27 cellular contexts compared by ENCODE assay signal in the genomic region with DNA sequence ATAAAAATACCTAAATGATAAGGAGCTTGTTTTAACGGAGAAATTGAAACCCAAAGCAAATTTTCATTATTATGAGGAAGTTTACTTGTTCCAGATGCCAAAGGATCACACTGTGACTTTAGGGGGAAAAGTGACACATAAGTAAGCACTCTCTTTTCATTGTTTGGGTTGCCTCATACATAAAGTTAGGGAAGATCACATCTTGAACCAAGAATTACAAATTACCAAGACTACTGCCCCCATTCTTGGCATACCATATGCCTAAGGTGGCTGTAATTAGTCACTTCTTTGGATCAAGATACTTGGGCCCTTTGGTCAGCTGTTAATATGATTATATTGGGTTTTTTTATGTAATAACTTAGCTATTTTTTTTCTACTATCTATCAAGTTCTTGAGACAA.
DNase-seq lines count a peak whose midpoint lies in the region; ATAC-seq, FAIRE-seq and TF ChIP-seq lines count a peak whose summit lies in the region.
"Had no signal": no experiment of that assay in that cellular context is flagged by ENCODE, and none has a peak within 500 bp of the region (broad histone marks: within the 10 kb centered on the region; RNA-seq: fewer than 3 reads in every experiment).

No MANE protein-coding gene starts in this region.

- H3K4me3 ChIP-seq in BJ (ENCODE audit: low read depth, low read length) (no peak overlapping the region), endothelial cell of umbilical vein (replicated peaks in 1 of 3; ENCODE audit: insufficient read depth in 1 of 3, low read depth in 1 of 3, low read length in 3 of 3) (no peak overlapping the region), mesendoderm (ENCODE audit: low read length) (no peak overlapping the region)
- H3K4me3 ChIP-seq: left ventricle myocardium inferior, neural progenitor cell, spleen, stomach had no signal

- H3K79me2 ChIP-seq in endothelial cell of umbilical vein (ENCODE audit: control insufficient read depth, insufficient read depth, low read length) (no peaks in the 10 kb centered on the region), mesendoderm (ENCODE audit: control insufficient read depth, insufficient read depth, low read length) (no peaks in the 10 kb centered on the region)

- ATAC-seq in T-helper 17 cell (no peak), HG02885 (IDR thresholded peaks at IDR 0.05; ENCODE audit: poor library complexity, unreplicated experiment) (no peak)

- peak overlapping the region; percentile 40 for H2AFZ ChIP-seq in endothelial cell of umbilical vein (ENCODE audit: low read depth, low read length)
- H2AFZ ChIP-seq: neural progenitor cell had no signal

- H2AK5ac ChIP-seq in mesendoderm (ENCODE audit: low read length): no peak overlapping the region

- H3K27ac Mint-ChIP-seq in nephron progenitor cell: no peak overlapping the region
- H3K27ac Mint-ChIP-seq in T-helper 17 cell: no peak overlapping the region
- H3K27ac Mint-ChIP-seq: activated naive CD8-positive, alpha-beta T cell treated with anti-CD3 and anti-CD28 coated beads, Interleukin-2, amount 10 ng/mL, durations not matched to agents 7 days and 5 days; B cell; neural progenitor cell had no signal

- H3K9ac ChIP-seq in endothelial cell of umbilical vein (replicated peaks; ENCODE audit: extremely low read depth, insufficient read depth, low read length) (no peak overlapping the region), mesendoderm (ENCODE audit: low read length) (no peak overlapping the region)
- H3K9ac ChIP-seq: neural progenitor cell had no signal

- H3K36me3 ChIP-seq in BJ (ENCODE audit: control insufficient read depth, insufficient read depth, low read length): no peaks in the 10 kb centered on the region
- no peaks in the 10 kb centered on the region for H3K36me3 ChIP-seq in endothelial cell of umbilical vein (ENCODE audit: control insufficient read depth in 2 of 2, extremely low read depth in 1 of 2, insufficient read depth in 2 of 2, low read length in 2 of 2)
- H3K36me3 ChIP-seq in mesendoderm (ENCODE audit: control insufficient read depth, insufficient read depth, low read length): no peaks in the 10 kb centered on the region
- H3K36me3 ChIP-seq: brain microvascular endothelial cell, left ventricle myocardium inferior, neural progenitor cell, spleen, stomach had no signal

- no peaks in the 10 kb centered on the region for H3K9me3 ChIP-seq in endothelial cell of umbilical vein (replicated peaks; ENCODE audit: control insufficient read depth, insufficient read depth, low read length)
- no peaks in the 10 kb centered on the region for H3K9me3 ChIP-seq in T-helper 17 cell (ENCODE audit: control insufficient read depth, low read length, poor library complexity, severe bottlenecking)
- H3K9me3 ChIP-seq: left ventricle myocardium inferior, spleen, stomach had no signal

- no peaks in the 10 kb centered on the region for H3K9me3 Mint-ChIP-seq in nephron progenitor cell
- H3K9me3 Mint-ChIP-seq: activated naive CD8-positive, alpha-beta T cell treated with anti-CD3 and anti-CD28 coated beads, Interleukin-2, amount 10 ng/mL, durations not matched to agents 7 days and 5 days; neural progenitor cell had no signal

- intact Hi-C loops in endothelial cell of umbilical vein (cut with micrococcal nuclease): no loop called here

- H3K36me3 Mint-ChIP-seq in nephron progenitor cell (ENCODE audit: low read depth) (no peaks in the 10 kb centered on the region), T-helper 17 cell (ENCODE audit: low read depth) (no peaks in the 10 kb centered on the region)
- H3K36me3 Mint-ChIP-seq: activated naive CD8-positive, alpha-beta T cell treated with anti-CD3 and anti-CD28 coated beads, Interleukin-2, amount 10 ng/mL, durations not matched to agents 7 days and 5 days; neural progenitor cell had no signal

- H3K9me1 ChIP-seq in endothelial cell of umbilical vein (replicated peaks; ENCODE audit: control insufficient read depth, extremely low read depth, insufficient read depth, low read length): no peaks in the 10 kb centered on the region

- H3K56ac ChIP-seq in mesendoderm (ENCODE audit: low read length): no peak overlapping the region

- BruUV-seq in endothelial cell of umbilical vein (replicated peaks; lab: Mats Ljungman, UMichigan): no TSS peak

- H4K20me1 ChIP-seq in endothelial cell of umbilical vein (replicated peaks; ENCODE audit: control insufficient read depth, extremely low read depth, insufficient read depth, low read length): no peaks in the 10 kb centered on the region

- H3K27me3 ChIP-seq in BJ (ENCODE audit: control insufficient read depth, insufficient read depth, low read length): no peaks in the 10 kb centered on the region
- no peaks in the 10 kb centered on the region for H3K27me3 ChIP-seq in endothelial cell of umbilical vein (ENCODE audit: control insufficient read depth in 2 of 2, insufficient read depth in 2 of 2, low read length in 2 of 2)
- no peaks in the 10 kb centered on the region for H3K27me3 ChIP-seq in mesendoderm (ENCODE audit: insufficient read depth, low read length, poor library complexity)
- H3K27me3 ChIP-seq: brain microvascular endothelial cell, neural progenitor cell, spleen, stomach had no signal

- H2BK120ac ChIP-seq in mesendoderm (ENCODE audit: low read depth, low read length): no peak overlapping the region

- H3K4me3 Mint-ChIP-seq in nephron progenitor cell: no peak overlapping the region
- no peak overlapping the region for H3K4me3 Mint-ChIP-seq in T-helper 17 cell
- H3K4me3 Mint-ChIP-seq: activated naive CD8-positive, alpha-beta T cell treated with anti-CD3 and anti-CD28 coated beads, Interleukin-2, amount 10 ng/mL, durations not matched to agents 7 days and 5 days; B cell; neural progenitor cell had no signal

- H3K79me1 ChIP-seq in mesendoderm (ENCODE audit: low read length): no peaks in the 10 kb centered on the region

- H3K4me1 Mint-ChIP-seq in nephron progenitor cell: peaks cover 13% of the 10 kb centered on the region
- no peaks in the 10 kb centered on the region for H3K4me1 Mint-ChIP-seq in T-helper 17 cell
- H3K4me1 Mint-ChIP-seq: activated naive CD8-positive, alpha-beta T cell treated with anti-CD3 and anti-CD28 coated beads, Interleukin-2, amount 10 ng/mL, durations not matched to agents 7 days and 5 days; B cell had no signal

- no peak overlapping the region for H4K5ac ChIP-seq in mesendoderm (ENCODE audit: low read length)

- H4K8ac ChIP-seq in mesendoderm (ENCODE audit: low read depth, low read length): no peak overlapping the region

- POLR2A ChIA-PET in BJ (lab: Charles Lee) (interaction anchor here (0.6 kb wide), 2 partner anchors 57 to 74 kb away, joined by 3 to 4 read pairs; no protein-coding TSS in a partner anchor), endothelial cell of umbilical vein (lab: Charles Lee) (interaction anchor here (0.6 kb wide), 1 partner anchor 1654 kb away, joined by 3 read pairs; no protein-coding TSS in a partner anchor)

- CTCF ChIA-PET in BJ (lab: Yijun Ruan, JAX) (interaction anchor here (1.3 kb wide), 1 partner anchor 18 kb away, joined by 3 read pairs; no protein-coding TSS in a partner anchor), endothelial cell of umbilical vein (lab: Charles Lee) (interaction anchor here (1.4 kb wide), 1 partner anchor 25 kb away, joined by 3 read pairs; no protein-coding TSS in a partner anchor)

- H3K23ac ChIP-seq in mesendoderm (ENCODE audit: low read length): no peak overlapping the region

- H2BK15ac ChIP-seq in mesendoderm (replicated peaks; ENCODE audit: low read depth): no peak overlapping the region

- TF ChIP-seq POLR2A in endothelial cell of umbilical vein (IDR thresholded peaks at IDR 0.05; ENCODE audit: low read depth, low read length): no peak

- H3K4me1 ChIP-seq in endothelial cell of umbilical vein (ENCODE audit: control insufficient read depth, extremely low read depth, insufficient read depth, low read length) (peaks cover 4% of the 10 kb centered on the region), mesendoderm (ENCODE audit: control insufficient read depth, low read depth, low read length) (no peaks in the 10 kb centered on the region)
- H3K4me1 ChIP-seq: left ventricle myocardium inferior, neural progenitor cell, spleen had no signal

- WGBS in mesendoderm (ENCODE audit: extremely low coverage, insufficient coverage, low lambda C conversion rate): no CpG with 5 or more reads among the region's 1 CpG

- H3K27me3 Mint-ChIP-seq in nephron progenitor cell (ENCODE audit: low read depth, poor library complexity): no peaks in the 10 kb centered on the region
- H3K27me3 Mint-ChIP-seq in T-helper 17 cell: no peaks in the 10 kb centered on the region
- H3K27me3 Mint-ChIP-seq: activated naive CD8-positive, alpha-beta T cell treated with anti-CD3 and anti-CD28 coated beads, Interleukin-2, amount 10 ng/mL, durations not matched to agents 7 days and 5 days; B cell had no signal

- peak; percentile 31 for FAIRE-seq in endothelial cell of umbilical vein (lab: Jason Lieb, UNC)

- peak; percentile 47 for DNase-seq in BJ (ENCODE audit: low read depth)
- DNase-seq in HT1080 (ENCODE audit: low read depth): peak; percentile 12
- DNase-seq in endothelial cell of umbilical vein (ENCODE audit: low read depth, low spot score): peak; percentile 31
- DNase-seq in mesendoderm: peak; percentile 8
- DNase-seq in nephron progenitor cell: no peak
- no peak for DNase-seq in D341Med (ENCODE audit: low spot score)
- DNase-seq in T-helper 17 cell: no peak
- DNase-seq: activated CD4-positive, alpha-beta T cell treated with anti-CD3 and anti-CD28 coated beads, Interleukin-2, amount 50 U/mL, for 1 hour; activated naive CD8-positive, alpha-beta T cell treated with anti-CD3 and anti-CD28 coated beads, Interleukin-2, amount 10 ng/mL, durations not matched to agents 7 days and 5 days; brain microvascular endothelial cell; COR-L47; dermis blood vessel endothelial cell; DND-41; left ventricle myocardium inferior; MV-4-11; NCI-H187 treated with DMSO at 0.1 percent for 48 hours; NCI-H2227 treated with DMSO at 0.1 percent for 48 hours; NCI-H82; OCI-M1; spleen; stimulated activated CD4-positive, alpha-beta T cell treated with anti-CD3 and anti-CD28 coated beads, Interleukin-4, amount 100 ng/mL, for 24 hours; stomach; T-helper 2 cell had no signal

- no peak overlapping the region for H3K27ac ChIP-seq in endothelial cell of umbilical vein (ENCODE audit: insufficient read depth, low read depth, low read length)
- no peak overlapping the region for H3K27ac ChIP-seq in mesendoderm (ENCODE audit: low read depth, low read length)
- H3K27ac ChIP-seq: brain microvascular endothelial cell, left ventricle myocardium inferior, neural progenitor cell, spleen, stomach, VCaP had no signal

- peak overlapping the region; percentile 43 for H3K4me2 ChIP-seq in endothelial cell of umbilical vein (ENCODE audit: insufficient read depth, low read length)
- no peak overlapping the region for H3K4me2 ChIP-seq in mesendoderm (ENCODE audit: low read length)
- H3K4me2 ChIP-seq: neural progenitor cell had no signal

- no peak overlapping the region for H2BK5ac ChIP-seq in mesendoderm (ENCODE audit: low read length)

- TF ChIP-seq CTCF in BJ (IDR thresholded peaks at IDR 0.05; ENCODE audit: insufficient read depth, low read depth, low read length) (no peak), endothelial cell of umbilical vein (IDR thresholded peaks at IDR 0.05; ENCODE audit: extremely low read depth in 1 of 2, insufficient read depth in 1 of 2, low read depth in 1 of 2, low read length in 2 of 2) (no peak), nephron progenitor cell (IDR thresholded peaks at IDR 0.05) (no peak)

- no peak overlapping the region for H3K18ac ChIP-seq in mesendoderm (ENCODE audit: low read length)

- dilution Hi-C loops in endothelial cell of umbilical vein (cut with MboI; ENCODE audit: extremely low pct_ligation_motif_present, low sequenced_read_pairs): no loop called here

- no peak overlapping the region for H3K4ac ChIP-seq in mesendoderm (ENCODE audit: low read depth, low read length)

Comparison
In these comparisons a context has a peak if more than half of its experiments do, and no peak if none do; other contexts are left out.
1. DNase-seq: peak in BJ (single experiment), HT1080 (single experiment), endothelial cell of umbilical vein (single experiment) and mesendoderm (single experiment); none in nephron progenitor cell (single experiment), D341Med (single experiment) and T-helper 17 cell (0 of 3).